ENCODE assay signal across 10 cellular contexts in the genomic region with DNA sequence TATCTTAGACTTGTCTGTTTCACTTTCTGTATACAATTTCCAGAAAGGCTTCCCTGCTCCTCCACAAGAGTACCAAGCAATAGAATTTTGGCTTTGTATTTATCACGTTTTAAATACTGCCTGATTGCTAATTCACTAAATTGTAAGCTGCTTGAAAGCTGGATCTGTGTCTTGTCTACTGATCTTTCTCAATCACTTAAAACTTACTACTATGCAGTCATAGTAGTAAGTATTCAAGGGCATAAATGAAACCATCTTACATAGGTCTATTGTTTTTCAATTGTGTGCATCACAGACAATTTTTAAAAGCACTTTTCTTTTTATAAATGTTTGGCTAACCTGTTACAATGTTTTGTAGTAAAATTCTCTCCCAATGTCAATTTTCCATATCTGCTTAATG. TPM values are rescaled to one million over a fixed set of nuclear protein-coding genes. Genes with fewer than 3 reads are reported as not detected.
A peak's percentile ranks its signal among the peaks of the same experiment; 100 is the strongest.
DNase-seq lines count a peak whose midpoint lies in the region; ATAC-seq and TF ChIP-seq lines count a peak whose summit lies in the region.
"Had no signal": no experiment of that assay in that cellular context is flagged by ENCODE, and none has a peak within 500 bp of the region (broad histone marks: within the 10 kb centered on the region; RNA-seq: fewer than 3 reads in every experiment).

No MANE protein-coding gene starts in this region.

- H3K36me3 ChIP-seq in SK-N-SH (replicated peaks in 1 of 2; ENCODE audit: control insufficient read depth in 1 of 2, insufficient read depth in 2 of 2, low read length in 1 of 2) (peaks cover 0 to 12% of the 10 kb centered on the region in 2 experiments), fibroblast of lung (ENCODE audit: control insufficient read depth, insufficient read depth, low read length) (no peaks in the 10 kb centered on the region), skeletal muscle tissue (ENCODE audit: control insufficient read depth in 3 of 3, insufficient read depth in 3 of 3, low read length in 3 of 3) (no peaks in the 10 kb centered on the region)

- H3K9ac ChIP-seq in SK-N-SH (peak overlapping the region; percentile 62), fibroblast of lung (ENCODE audit: insufficient read depth, low read length) (no peak overlapping the region), skeletal muscle tissue (ENCODE audit: low read depth in 1 of 3, low read length in 3 of 3) (peak overlapping the region; percentile 10 to 82 (median 66))

- no peak for TF ChIP-seq RAD21 in SK-N-SH (IDR thresholded peaks at IDR 0.05; ENCODE audit: low read length)

- no peak for TF ChIP-seq CTCF in GM12864 (IDR thresholded peaks at IDR 0.05; ENCODE audit: low read depth, low read length, missing control alignments)
- no peak for TF ChIP-seq CTCF in SK-N-SH (IDR thresholded peaks at IDR 0.05)
- no peak for TF ChIP-seq CTCF in fibroblast of lung (conservative IDR thresholded peaks at IDR 0.05 in 1 of 2, IDR thresholded peaks at IDR 0.05 in 1 of 2; ENCODE audit: low read depth in 1 of 2, low read length in 2 of 2)

- H3K4me1 ChIP-seq in SK-N-SH (ENCODE audit: control insufficient read depth in 1 of 2, insufficient read depth in 2 of 2, low read depth in 1 of 2, low read length in 1 of 2) (peaks cover 0 to 3% of the 10 kb centered on the region in 2 experiments; a peak in 1 of 4 replicates), fibroblast of lung (ENCODE audit: control insufficient read depth, extremely low read depth, insufficient read depth, low read length) (no peaks in the 10 kb centered on the region), skeletal muscle tissue (ENCODE audit: control insufficient read depth in 3 of 3, insufficient read depth in 3 of 3, low read length in 3 of 3) (peaks cover 0 to 6% (median 0%) of the 10 kb centered on the region in 3 donors)

- H3K4me2 ChIP-seq in SK-N-SH (peak overlapping the region; percentile 83), fibroblast of lung (ENCODE audit: extremely low read depth, insufficient read depth, low read length) (peak overlapping the region; percentile 83)

- H2AFZ ChIP-seq in SK-N-SH (ENCODE audit: low read depth) (peak overlapping the region; percentile 57; the same call in 1 of the 2 replicates), fibroblast of lung (ENCODE audit: low read length) (peak overlapping the region; percentile 55)

- CTCF ChIA-PET in SK-N-SH (lab: Yijun Ruan, JAX) = interaction anchor here (3.2 kb wide), 1 partner anchor 55 kb away, joined by 14 read pairs; the partner anchor contains the start of gene GLIPR1L1

- H3K9me2 ChIP-seq in SK-N-SH = no peaks in the 10 kb centered on the region

- H3K27me3 ChIP-seq in SK-N-SH (ENCODE audit: insufficient read depth) (no peaks in the 10 kb centered on the region), fibroblast of lung (ENCODE audit: control insufficient read depth, insufficient read depth, low read length) (no peaks in the 10 kb centered on the region), skeletal muscle tissue (ENCODE audit: control insufficient read depth in 3 of 3, insufficient read depth in 3 of 3, low read length in 3 of 3) (no peaks in the 10 kb centered on the region)

- H3K79me2 ChIP-seq in SK-N-SH (ENCODE audit: insufficient read depth) = peaks cover 34% of the 10 kb centered on the region
- H3K79me2 ChIP-seq in fibroblast of lung (ENCODE audit: control insufficient read depth, insufficient read depth, low read length) = no peaks in the 10 kb centered on the region

- WGBS in SK-N-SH (ENCODE audit: low lambda C conversion rate) = 3% methylated on average over 1 of the region's 1 CpG

- H3K9me3 ChIP-seq in SK-N-SH = no peaks in the 10 kb centered on the region
- H3K9me3 ChIP-seq in fibroblast of lung (ENCODE audit: control insufficient read depth, insufficient read depth, low read depth, low read length) = no peaks in the 10 kb centered on the region
- H3K9me3 ChIP-seq in skeletal muscle tissue (ENCODE audit: control insufficient read depth in 3 of 3, low read length in 3 of 3) = no peaks in the 10 kb centered on the region

- H3K4me3 ChIP-seq in GM12864 (ENCODE audit: low read depth, low read length) (peak overlapping the region; percentile 25; the same call in 1 of the 2 replicates), SK-N-SH (ENCODE audit: low read depth in 2 of 2, low read length in 1 of 2) (peak overlapping the region; percentile 56 to 72), fibroblast of lung (replicated peaks in 1 of 4; ENCODE audit: control extremely low read depth in 1 of 4, insufficient read depth in 1 of 4, low read depth in 3 of 4, low read length in 4 of 4) (peak overlapping the region; percentile 59 to 81 (median 68)), skeletal muscle tissue (ENCODE audit: low read length in 3 of 3) (peak overlapping the region; percentile 16 to 96 (median 85))

- no peak for TF ChIP-seq EP300 in SK-N-SH (IDR thresholded peaks at IDR 0.05; ENCODE audit: borderline replicate concordance in 1 of 2, low read depth in 1 of 2, low read length in 1 of 2)

- H3K27ac ChIP-seq in SK-N-SH (ENCODE audit: low read depth in 2 of 2, low read length in 1 of 2) = peak overlapping the region; percentile 87 to 90
- peak overlapping the region; percentile 36 for H3K27ac ChIP-seq in fibroblast of lung (ENCODE audit: insufficient read depth, low read length)
- H3K27ac ChIP-seq in skeletal muscle tissue (ENCODE audit: low read depth, low read length) = no peak overlapping the region

- no peak for DNase-seq in GM12864 (ENCODE audit: low read depth)
- no peak for DNase-seq in SK-N-SH
- peak in 1 of 2 donors; percentile 11 for DNase-seq in fibroblast of lung (ENCODE audit: low read depth in 2 of 2)
- no peak for DNase-seq in NCI-H1930 (lab: John Stamatoyannopoulos, UW)
- DNase-seq in hippocampal formation (lab: John Stamatoyannopoulos, UW) = no peak
- DNase-seq: NCI-H524 treated with DMSO at 0.1 percent for 48 hours had no signal

- POLR2A ChIA-PET in SK-N-SH (lab: Yijun Ruan, JAX) = interaction anchor here (0.7 kb wide), 1 partner anchor 15 kb away, joined by 3 read pairs; no protein-coding TSS in a partner anchor

- peaks cover 20% of the 10 kb centered on the region for H3F3A ChIP-seq in SK-N-SH (replicated peaks; ENCODE audit: insufficient read depth)

- no peak for ATAC-seq in GM21723 (IDR thresholded peaks at IDR 0.05; ENCODE audit: unreplicated experiment)
- no peak for ATAC-seq in GM19452 (IDR thresholded peaks at IDR 0.05; ENCODE audit: unreplicated experiment)

- H4K20me1 ChIP-seq in SK-N-SH (ENCODE audit: insufficient read depth) (no peaks in the 10 kb centered on the region), fibroblast of lung (ENCODE audit: control insufficient read depth, extremely low read depth, insufficient read depth, low read length) (no peaks in the 10 kb centered on the region)

TF ChIP-seq in SK-N-SH, 30 proteins besides CTCF, POLR2A, EP300 and RAD21 (continues in another document):
- no peak for TF ChIP-seq MEF2A (IDR thresholded peaks at IDR 0.05; ENCODE audit: borderline replicate concordance, low read depth)
- TF ChIP-seq USF2 (IDR thresholded peaks at IDR 0.05; ENCODE audit: borderline replicate concordance, low read depth, low read length) = no peak
- TF ChIP-seq FOXJ3 (CRISPR knock-in tag; IDR thresholded peaks at IDR 0.05) = no peak
- TF ChIP-seq RCOR1 (IDR thresholded peaks at IDR 0.05; ENCODE audit: low read length) = no peak
- TF ChIP-seq, protein P1, sequence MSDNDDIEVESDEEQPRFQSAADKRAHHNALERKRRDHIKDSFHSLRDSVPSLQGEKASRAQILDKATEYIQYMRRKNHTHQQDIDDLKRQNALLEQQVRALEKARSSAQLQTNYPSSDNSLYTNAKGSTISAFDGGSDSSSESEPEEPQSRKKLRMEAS (IDR thresholded peaks at IDR 0.05; ENCODE audit: low read depth) = no peak
- TF ChIP-seq PBX3 (IDR thresholded peaks at IDR 0.05) = no peak
- TF ChIP-seq TEAD4 (IDR thresholded peaks at IDR 0.05; ENCODE audit: borderline replicate concordance, insufficient read depth) = no peak

RNA-seq across cellular contexts. Expression of gene GLIPR1L2, which starts 1.2 kb away (rescaled TPM):
- polyA plus RNA-seq in SK-N-SH (2012; rRNA removed) (0.13 and 0.24 TPM in 2 replicates), fibroblast of lung (0.33 and 0.46 TPM in 2 replicates)
- 0.24 and 0.35 TPM in 2 replicates for polyA plus RNA-seq in SK-N-SH (2012; cell fraction: cytosol; rRNA removed)
- polyA plus RNA-seq in SK-N-SH (2012; cell fraction: nucleus; rRNA removed) = 0.08 and 0.12 TPM in 2 replicates
- total RNA-seq in fibroblast of lung (0.33 and 1.0 TPM in 2 replicates), skeletal muscle tissue (not detected)
- 0.26 and 0.38 TPM in 2 replicates for polyA plus RNA-seq in fibroblast of lung (2012)
- polyA minus RNA-seq in fibroblast of lung (ENCODE audit: low replicate concordance) = not detected in 2 replicates

RNA-seq across cellular contexts. Expression of gene GLIPR1L1, which starts 55.2 kb away (rescaled TPM):
- polyA plus RNA-seq in SK-N-SH (2012; rRNA removed) (not detected in 2 replicates), fibroblast of lung (not detected in 2 replicates)
- polyA plus RNA-seq in SK-N-SH (2012; cell fraction: cytosol; rRNA removed) = not detected in 2 replicates
- polyA plus RNA-seq in SK-N-SH (2012; cell fraction: nucleus; rRNA removed) = not detected in 2 replicates
- total RNA-seq in fibroblast of lung (under 0.01 TPM in 1 of 2 replicates, not detected in the other), skeletal muscle tissue (not detected)
- not detected in 2 replicates for polyA plus RNA-seq in fibroblast of lung (2012)
- not detected in 2 replicates for polyA minus RNA-seq in fibroblast of lung (ENCODE audit: low replicate concordance)
- total RNA-seq: kidney epithelial cell had no signal

RNA-seq across cellular contexts. Expression of gene CAPS2, which starts 59.6 kb away (rescaled TPM):
- 5.7 TPM in 2 replicates for polyA plus RNA-seq in SK-N-SH (2012; rRNA removed)
- 6.7 and 8.5 TPM in 2 replicates for polyA plus RNA-seq in SK-N-SH (2012; cell fraction: cytosol; rRNA removed)
- polyA plus RNA-seq in SK-N-SH (2012; cell fraction: nucleus; rRNA removed) = 8.2 and 15.7 TPM in 2 replicates
- 9.2 and 21.1 TPM in 2 replicates for total RNA-seq in fibroblast of lung
- polyA plus RNA-seq in fibroblast of lung = 2.4 and 3.5 TPM in 2 replicates
- polyA plus RNA-seq in fibroblast of lung (2012) = 1.7 and 2.9 TPM in 2 replicates
- 0.31 TPM in 1 of 2 replicates, not detected in the other for polyA minus RNA-seq in fibroblast of lung (ENCODE audit: low replicate concordance)
- total RNA-seq in skeletal muscle tissue = 6.8 TPM

Comparison
In these comparisons a context has a peak if more than half of its experiments do, and no peak if none do; other contexts are left out.
1. H3K4me3 ChIP-seq: peak in every context shown above with its lines; median percentile 85 in skeletal muscle tissue; 68 in fibroblast of lung; 64 in SK-N-SH; 25 in GM12864.